Comparison of ENCODE assay signal across 14 cellular contexts in genomic region chr13:27448308-27448707, GRCh38. TPM values are rescaled to one million over a fixed set of nuclear protein-coding genes. Genes with fewer than 3 reads are reported as not detected.
DNase-seq lines count a peak whose midpoint lies in the region; ATAC-seq, FAIRE-seq and TF ChIP-seq lines count a peak whose summit lies in the region.
"Had no signal": no experiment of that assay in that cellular context is flagged by ENCODE, and none has a peak within 500 bp of the region (broad histone marks: within the 10 kb centered on the region; RNA-seq: fewer than 3 reads in every experiment).

No MANE protein-coding gene starts in this region.

- TF ChIP-seq POLR2A in HepG2 (IDR thresholded peaks at IDR 0.05; ENCODE audit: insufficient read depth in 1 of 2, low read depth in 2 of 2, low read length in 2 of 2) (no peak), right lobe of liver (IDR thresholded peaks at IDR 0.05) (no peak), prostate gland (IDR thresholded peaks at IDR 0.05) (no peak)

- intact Hi-C loops in HepG2 (cut with micrococcal nuclease; ENCODE audit: unreplicated experiment) (no loop called here), right lobe of liver (cut with DNase I) (no loop called here), upper lobe of right lung (cut with DNase I) (no loop called here), prostate gland (cut with DNase I) (no loop called here)

- H3K36me3 ChIP-seq in HepG2 (replicated peaks in 1 of 2; ENCODE audit: control insufficient read depth in 1 of 2, insufficient read depth in 2 of 2, low read length in 2 of 2): no peaks in the 10 kb centered on the region
- H3K36me3 ChIP-seq in right lobe of liver: no peaks in the 10 kb centered on the region
- no peaks in the 10 kb centered on the region for H3K36me3 ChIP-seq in upper lobe of right lung
- no peaks in the 10 kb centered on the region for H3K36me3 ChIP-seq in prostate gland
- H3K36me3 ChIP-seq: HAP-1 had no signal

- peaks cover 42% of the 10 kb centered on the region for H3K4me1 Mint-ChIP-seq in activated naive CD8-positive, alpha-beta T cell treated with anti-CD3 and anti-CD28 coated beads for 36 hours
- peaks cover 46 to 70% (median 49%) of the 10 kb centered on the region in 3 donors for H3K4me1 Mint-ChIP-seq in naive B cell

- H3K4me1 ChIP-seq in HepG2 (ENCODE audit: insufficient read depth, low read length): peaks cover 23% of the 10 kb centered on the region
- peaks cover 0 to 11% (median 2%) of the 10 kb centered on the region in 4 donors for H3K4me1 ChIP-seq in right lobe of liver
- H3K4me1 ChIP-seq in upper lobe of right lung: peaks cover 23% of the 10 kb centered on the region
- H3K4me1 ChIP-seq in prostate gland (replicated peaks): no peaks in the 10 kb centered on the region
- H3K4me1 ChIP-seq: HAP-1 had no signal

- H2AFZ ChIP-seq in HepG2 (ENCODE audit: low read length): no peak overlapping the region

- H3K27me3 Mint-ChIP-seq in activated naive CD8-positive, alpha-beta T cell treated with anti-CD3 and anti-CD28 coated beads for 36 hours: no peaks in the 10 kb centered on the region
- H3K27me3 Mint-ChIP-seq in naive B cell: no peaks in the 10 kb centered on the region

- TF ChIP-seq EP300 in HepG2 (IDR thresholded peaks at IDR 0.05; ENCODE audit: low read depth in 2 of 2, low read length in 2 of 2) (no peak), HepG2 (CRISPR knock-in tag; IDR thresholded peaks at IDR 0.05; ENCODE audit: borderline replicate concordance) (no peak)

- no peaks in the 10 kb centered on the region for H3K9me3 ChIP-seq in HepG2 (ENCODE audit: low read length)
- no peaks in the 10 kb centered on the region for H3K9me3 ChIP-seq in right lobe of liver
- H3K9me3 ChIP-seq in upper lobe of right lung: no peaks in the 10 kb centered on the region
- H3K9me3 ChIP-seq in prostate gland: no peaks in the 10 kb centered on the region
- H3K9me3 ChIP-seq: HAP-1 had no signal

- no peak for DNase-seq in HepG2 (ENCODE audit: low spot score)
- DNase-seq in right lobe of liver: no peak
- DNase-seq in activated naive CD8-positive, alpha-beta T cell treated with anti-CD3 and anti-CD28 coated beads for 36 hours: no peak
- no peak for DNase-seq in naive B cell
- no peak for DNase-seq in upper lobe of right lung
- DNase-seq in middle frontal gyrus (ENCODE audit: extremely low spot score, low spot score): no peak
- no peak for DNase-seq in prostate gland (ENCODE audit: low spot score)
- DNase-seq in AG20443 (ENCODE audit: low spot score): no peak
- DNase-seq: activated CD4-positive, CD25-positive, alpha-beta regulatory T cell treated with anti-CD3 and anti-CD28 coated beads, Interleukin-2, amount 50 U/mL, for 72 hours; aorta; C1 segment of cervical spinal cord; stimulated activated CD4-positive, alpha-beta T cell treated with anti-CD3 and anti-CD28 coated beads, Interleukin-1b, Interleukin-23, amount 100 ng/mL, for 48 hours had no signal

- H3K27ac Mint-ChIP-seq in activated naive CD8-positive, alpha-beta T cell treated with anti-CD3 and anti-CD28 coated beads for 36 hours: peak overlapping the region; percentile 69
- peak overlapping the region in 5 of 6 donors; percentile 42 to 95 (median 93) for H3K27ac Mint-ChIP-seq in naive B cell

- peak overlapping the region; percentile 91 for H3K4me3 Mint-ChIP-seq in activated naive CD8-positive, alpha-beta T cell treated with anti-CD3 and anti-CD28 coated beads for 36 hours
- H3K4me3 Mint-ChIP-seq in naive B cell: peak overlapping the region in 7 of 8 donors; percentile 59 to 99 (median 93)

- H3K4me2 ChIP-seq in HepG2 (ENCODE audit: low read depth, low read length): peak overlapping the region; percentile 33; the same call in 1 of the 2 replicates

- no peak for FAIRE-seq in HepG2 (lab: Jason Lieb, UNC)
- FAIRE-seq: RCC 7860 had no signal

- H3K4me3 ChIP-seq in HepG2 (replicated peaks in 1 of 3; ENCODE audit: insufficient read depth in 1 of 3, low read depth in 2 of 3, low read length in 3 of 3): no peak overlapping the region
- no peak overlapping the region for H3K4me3 ChIP-seq in right lobe of liver
- H3K4me3 ChIP-seq in upper lobe of right lung: peak overlapping the region; percentile 84
- H3K4me3 ChIP-seq in prostate gland: no peak overlapping the region
- H3K4me3 ChIP-seq: HAP-1 had no signal

- H4K20me1 ChIP-seq in HepG2 (ENCODE audit: insufficient read depth, low read length): no peaks in the 10 kb centered on the region

- CTCF ChIA-PET in HepG2 (lab: Yijun Ruan, JAX; ENCODE audit: low intra/inter-chr PET ratio, low total read pairs): no interaction called here

- H3K36me3 Mint-ChIP-seq in activated naive CD8-positive, alpha-beta T cell treated with anti-CD3 and anti-CD28 coated beads for 36 hours: peaks cover 17% of the 10 kb centered on the region
- H3K36me3 Mint-ChIP-seq in naive B cell: peaks cover 6 to 9% of the 10 kb centered on the region in 2 donors

- POLR2A ChIA-PET in HepG2 (lab: Yijun Ruan, JAX): interaction anchor here (1.1 to 1.3 kb wide), 2 partner anchors 44 to 52 kb away, joined by 3 read pairs; no protein-coding TSS in a partner anchor

- in situ Hi-C loops in HepG2 (cut with HindIII; ENCODE audit: extremely low pct_ligation_motif_present, low pct_unique_long_range_greater_than_20kb): no loop called here

- TF ChIP-seq CTCF in HepG2 (CRISPR knock-in tag; IDR thresholded peaks at IDR 0.05): no peak
- TF ChIP-seq CTCF in right lobe of liver (IDR thresholded peaks at IDR 0.05): no peak
- TF ChIP-seq CTCF in upper lobe of right lung (IDR thresholded peaks at IDR 0.05): no peak
- TF ChIP-seq CTCF in prostate gland (IDR thresholded peaks at IDR 0.05): no peak

- H3K9ac ChIP-seq in HepG2 (ENCODE audit: insufficient read depth, low read depth, low read length): no peak overlapping the region

- TF ChIP-seq RAD21 in HepG2 (CRISPR knock-in tag; IDR thresholded peaks at IDR 0.05): no peak

- no TSS peak for BruUV-seq in HepG2 (replicated peaks; lab: Mats Ljungman, UMichigan)

- no peaks in the 10 kb centered on the region for H3K9me3 Mint-ChIP-seq in activated naive CD8-positive, alpha-beta T cell treated with anti-CD3 and anti-CD28 coated beads for 36 hours
- peaks cover 0 to 3% (median 0%) of the 10 kb centered on the region in 7 donors for H3K9me3 Mint-ChIP-seq in naive B cell

- ATAC-seq in HepG2: no peak
- ATAC-seq in right lobe of liver: no peak
- ATAC-seq in naive B cell (ENCODE audit: low read depth in 2 of 2): no peak
- no peak for ATAC-seq in upper lobe of right lung

- WGBS in HepG2 (ENCODE audit: low lambda C conversion rate): 95% methylated on average over 4 of the region's 4 CpGs
- 92% methylated on average over 3 of the region's 4 CpGs for WGBS in right lobe of liver (ENCODE audit: insufficient coverage, low coverage, low lambda C conversion rate, missing lambda C conversion rate)
- 60% methylated on average over 4 of the region's 4 CpGs for WGBS in prostate gland

- peaks cover 22% of the 10 kb centered on the region for H3K79me2 ChIP-seq in HepG2 (ENCODE audit: insufficient read depth, low read length)

- H3K27ac ChIP-seq in HepG2 (ENCODE audit: extremely low read length, insufficient read depth, low read length) (no peak overlapping the region), right lobe of liver (no peak overlapping the region), upper lobe of right lung (no peak overlapping the region), prostate gland (peak overlapping the region in 1 of 2 donors; percentile 95)

- H3K27me3 ChIP-seq in HepG2 (ENCODE audit: control insufficient read depth in 1 of 2, insufficient read depth in 2 of 2, low read length in 2 of 2) (no peaks in the 10 kb centered on the region; a peak in 1 of 5 replicates), right lobe of liver (no peaks in the 10 kb centered on the region), upper lobe of right lung (no peaks in the 10 kb centered on the region), prostate gland (replicated peaks; ENCODE audit: insufficient read depth) (no peaks in the 10 kb centered on the region)

RNA-seq across cellular contexts. Expression of gene MTIF3, which starts 2.1 kb away (rescaled TPM):
- total RNA-seq in HepG2 (2016; rRNA removed; fragmentation: Illumina TruSeq; extraction: Trizol) (40.6 and 59.2 TPM in 2 replicates), right lobe of liver (10 to 100 TPM; 26.5 to 46.0 (median 32.0) TPM), upper lobe of right lung (38.6 TPM), prostate gland (10 to 100 TPM; 44.8 to 52.3 TPM)
- 23.2 and 29.0 TPM in 2 replicates for total RNA-seq in HepG2 (2016; cell fraction: cytosol; rRNA removed; fragmentation: Illumina TruSeq; extraction: Trizol; ENCODE audit: low read depth)
- total RNA-seq in HepG2 (2016; cell fraction: insoluble cytoplasmic fraction; rRNA removed; fragmentation: Illumina TruSeq; extraction: Trizol): 41.6 and 55.7 TPM in 2 replicates
- 47.8 and 50.6 TPM in 2 replicates for total RNA-seq in HepG2 (2016; cell fraction: membrane; rRNA removed; fragmentation: Illumina TruSeq; extraction: Trizol)
- total RNA-seq in HepG2 (2016; cell fraction: nucleus; rRNA removed; fragmentation: Illumina TruSeq; extraction: Trizol): 17.9 and 23.1 TPM in 2 replicates
- polyA plus RNA-seq in HepG2 (2011; rRNA removed) (24.6 and 33.7 TPM in 2 replicates), naive B cell (ENCODE audit: low read depth in 6 of 6) (100 to 1,000 TPM in 2 of 6 donors, 10 to 100 TPM in 4; 77.3 to 116 (median 89.0) TPM)
- 20.9 and 29.7 TPM in 2 replicates for polyA plus RNA-seq in HepG2 (2011; cell fraction: cytosol; rRNA removed)
- 16.6 and 28.3 TPM in 2 replicates for polyA plus RNA-seq in HepG2 (2011; cell fraction: nucleus; rRNA removed)
- polyA plus RNA-seq in HepG2 (2012): 31.1 and 36.0 TPM in 2 replicates
- 33.6 and 40.0 TPM in 2 replicates for polyA plus RNA-seq in HepG2 (2016; cell fraction: cytosol; fragmentation: Illumina TruSeq; extraction: Trizol; ENCODE audit: low read depth)
- polyA plus RNA-seq in HepG2 (2016; cell fraction: insoluble cytoplasmic fraction; fragmentation: Illumina TruSeq; extraction: Trizol; ENCODE audit: low read depth): 68.6 and 71.5 TPM in 2 replicates
- 44.5 and 54.2 TPM in 2 replicates for polyA plus RNA-seq in HepG2 (2016; cell fraction: membrane; fragmentation: Illumina TruSeq; extraction: Trizol; ENCODE audit: low read depth)
- polyA plus RNA-seq in HepG2 (2016; cell fraction: nucleus; fragmentation: Illumina TruSeq; extraction: Trizol; ENCODE audit: insufficient read depth, low read depth): 38.5 and 43.8 TPM in 2 replicates
- polyA minus RNA-seq in HepG2 (2011; rRNA and poly(A)+ RNA removed; ENCODE audit: low replicate concordance): 3.4 and 7.8 TPM in 2 replicates
- polyA minus RNA-seq in HepG2 (2011; cell fraction: cytosol; rRNA and poly(A)+ RNA removed): 7.6 and 10.5 TPM in 2 replicates
- polyA minus RNA-seq in HepG2 (2011; cell fraction: nucleus; rRNA and poly(A)+ RNA removed): 16.4 and 20.8 TPM in 2 replicates
- total RNA-seq in activated naive CD8-positive, alpha-beta T cell treated with anti-CD3 and anti-CD28 coated beads for 36 hours: 10 to 100 TPM; 28.7 to 30.4 TPM

RNA-seq across cellular contexts. Expression of gene GTF3A, which starts 23.9 kb away (rescaled TPM):
- total RNA-seq in HepG2 (2016; rRNA removed; fragmentation: Illumina TruSeq; extraction: Trizol) (122 and 176 TPM in 2 replicates), right lobe of liver (100 to 1,000 TPM in 2 of 6 experiments, 10 to 100 TPM in 4; 50.2 to 216 (median 64.9) TPM), upper lobe of right lung (81.7 TPM), prostate gland (100 to 1,000 TPM in 1 of 2 donors, 10 to 100 TPM in 1; 95.0 to 142 TPM)
- 1,005 and 1,074 TPM in 2 replicates for total RNA-seq in HepG2 (2016; cell fraction: cytosol; rRNA removed; fragmentation: Illumina TruSeq; extraction: Trizol; ENCODE audit: low read depth)
- total RNA-seq in HepG2 (2016; cell fraction: insoluble cytoplasmic fraction; rRNA removed; fragmentation: Illumina TruSeq; extraction: Trizol): 110 and 173 TPM in 2 replicates
- 817 and 824 TPM in 2 replicates for total RNA-seq in HepG2 (2016; cell fraction: membrane; rRNA removed; fragmentation: Illumina TruSeq; extraction: Trizol)
- total RNA-seq in HepG2 (2016; cell fraction: nucleus; rRNA removed; fragmentation: Illumina TruSeq; extraction: Trizol): 71.9 and 77.8 TPM in 2 replicates
- polyA plus RNA-seq in HepG2 (2011; rRNA removed) (36.0 and 42.1 TPM in 2 replicates), naive B cell (ENCODE audit: low read depth in 6 of 6) (100 to 1,000 TPM; 373 to 631 (median 487) TPM)
- 36.5 and 39.7 TPM in 2 replicates for polyA plus RNA-seq in HepG2 (2011; cell fraction: cytosol; rRNA removed)
- polyA plus RNA-seq in HepG2 (2011; cell fraction: nucleus; rRNA removed): 30.0 and 32.8 TPM in 2 replicates
- polyA plus RNA-seq in HepG2 (2012): 67.4 and 79.3 TPM in 2 replicates
- polyA plus RNA-seq in HepG2 (2016; cell fraction: cytosol; fragmentation: Illumina TruSeq; extraction: Trizol; ENCODE audit: low read depth): 1,318 and 1,338 TPM in 2 replicates
- 121 and 126 TPM in 2 replicates for polyA plus RNA-seq in HepG2 (2016; cell fraction: insoluble cytoplasmic fraction; fragmentation: Illumina TruSeq; extraction: Trizol; ENCODE audit: low read depth)
- 873 and 884 TPM in 2 replicates for polyA plus RNA-seq in HepG2 (2016; cell fraction: membrane; fragmentation: Illumina TruSeq; extraction: Trizol; ENCODE audit: low read depth)
- 118 and 129 TPM in 2 replicates for polyA plus RNA-seq in HepG2 (2016; cell fraction: nucleus; fragmentation: Illumina TruSeq; extraction: Trizol; ENCODE audit: insufficient read depth, low read depth)
- 25.1 and 47.9 TPM in 2 replicates for polyA minus RNA-seq in HepG2 (2011; rRNA and poly(A)+ RNA removed; ENCODE audit: low replicate concordance)
- 16.9 and 22.6 TPM in 2 replicates for polyA minus RNA-seq in HepG2 (2011; cell fraction: cytosol; rRNA and poly(A)+ RNA removed)
- polyA minus RNA-seq in HepG2 (2011; cell fraction: nucleus; rRNA and poly(A)+ RNA removed): 16.4 and 20.8 TPM in 2 replicates
- total RNA-seq in activated naive CD8-positive, alpha-beta T cell treated with anti-CD3 and anti-CD28 coated beads for 36 hours: 100 to 1,000 TPM; 284 to 285 TPM
